Comparison of ENCODE assay signal across 1 cellular context in genomic region chr20:62265365-62265764, GRCh38.
TF ChIP-seq lines count a peak whose summit lies in the region.

No MANE protein-coding gene starts in this region.

TF ChIP-seq in HepG2, 621 proteins besides CTCF, POLR2A, EP300 and RAD21:
- peak; percentile 100 for TF ChIP-seq ZNF605 (CRISPR knock-in tag; IDR thresholded peaks at IDR 0.05)
- TF ChIP-seq ZNF180 (CRISPR knock-in tag; IDR thresholded peaks at IDR 0.05; ENCODE audit: borderline replicate concordance, low read depth): no peak
- TF ChIP-seq DDIT3 (CRISPR knock-in tag; IDR thresholded peaks at IDR 0.05): no peak
- TF ChIP-seq SETDB1 (CRISPR knock-in tag; IDR thresholded peaks at IDR 0.05; ENCODE audit: borderline replicate concordance): no peak
